In the genomic region with DNA sequence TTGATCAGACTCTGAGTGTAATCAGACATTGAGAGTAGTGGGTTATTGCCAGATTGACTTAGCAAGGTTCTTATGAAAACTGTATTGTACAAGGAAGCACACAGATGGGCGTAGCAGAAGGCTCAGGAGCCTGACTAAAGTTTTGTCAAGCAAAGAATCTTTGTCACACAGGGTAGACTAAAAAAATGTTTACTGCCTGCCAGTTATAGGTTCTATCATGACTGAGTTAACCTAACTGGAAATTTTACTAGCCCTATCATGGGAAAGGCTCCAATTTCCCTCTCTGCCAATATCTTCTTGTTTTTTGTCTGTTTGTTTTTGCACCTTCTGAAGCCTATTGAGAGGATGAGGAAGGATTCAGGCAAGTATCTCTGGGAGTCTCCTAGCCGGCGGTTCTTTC, we compare ENCODE assay signal across 16 cellular contexts.
"Had no signal": no experiment of that assay in that cellular context is flagged by ENCODE, and none has a peak within 500 bp of the region (broad histone marks: within the 10 kb centered on the region; RNA-seq: fewer than 3 reads in every experiment).

No MANE protein-coding gene starts in this region.

- H3K4me3 Mint-ChIP-seq: nephron progenitor cell; stimulated activated naive B cell treated with anti-CD40 and anti-IgM and Interleukin-4, amounts not matched to agents 10 μg/mL and 1 μg/mL and 100 μg/mL, for 72 hours had no signal

- H3K27me3 Mint-ChIP-seq: stimulated activated naive B cell treated with anti-CD40 and anti-IgM and Interleukin-4, amounts not matched to agents 10 μg/mL and 1 μg/mL and 100 μg/mL, for 72 hours had no signal

- H3K4me1 ChIP-seq: right atrium auricular region, transverse colon, vagina had no signal

- ATAC-seq: stimulated activated naive B cell treated with anti-CD40 and anti-IgM and Interleukin-4, amounts not matched to agents 10 μg/mL and 1 μg/mL and 100 μg/mL, for 72 hours had no signal

- H3K27me3 ChIP-seq: right atrium auricular region, transverse colon, vagina had no signal

- H3K27ac ChIP-seq: right atrium auricular region, transverse colon, vagina, VCaP had no signal

- H3K36me3 Mint-ChIP-seq: stimulated activated naive B cell treated with anti-CD40 and anti-IgM and Interleukin-4, amounts not matched to agents 10 μg/mL and 1 μg/mL and 100 μg/mL, for 72 hours had no signal

- H3K4me1 Mint-ChIP-seq: nephron progenitor cell; stimulated activated naive B cell treated with anti-CD40 and anti-IgM and Interleukin-4, amounts not matched to agents 10 μg/mL and 1 μg/mL and 100 μg/mL, for 72 hours had no signal

- H3K36me3 ChIP-seq: right atrium auricular region, transverse colon, vagina had no signal

- H3K4me3 ChIP-seq: right atrium auricular region, transverse colon, vagina had no signal

- H3K27ac Mint-ChIP-seq: nephron progenitor cell; stimulated activated naive B cell treated with anti-CD40 and anti-IgM and Interleukin-4, amounts not matched to agents 10 μg/mL and 1 μg/mL and 100 μg/mL, for 72 hours had no signal

- H3K9me3 ChIP-seq: right atrium auricular region, transverse colon, vagina had no signal

- H3K9me3 Mint-ChIP-seq: nephron progenitor cell; stimulated activated naive B cell treated with anti-CD40 and anti-IgM and Interleukin-4, amounts not matched to agents 10 μg/mL and 1 μg/mL and 100 μg/mL, for 72 hours had no signal

- DNase-seq: activated CD4-positive, alpha-beta T cell treated with anti-CD3 and anti-CD28 coated beads for 1 hour; aorta; effector CD8-positive, alpha-beta T cell; foreskin melanocyte; mesenchymal stem cell; nephron progenitor cell; occipital lobe; stimulated activated CD4-positive, alpha-beta T cell treated with anti-CD3 and anti-CD28 coated beads, Interleukin-2, amount 100 ng/mL, for 48 hours; stimulated activated naive B cell treated with anti-CD40 and anti-IgM and Interleukin-4, amounts not matched to agents 10 μg/mL and 1 μg/mL and 100 μg/mL, for 72 hours; substantia nigra; T-helper 1 cell; T1000; transverse colon had no signal
